In the genomic region with DNA sequence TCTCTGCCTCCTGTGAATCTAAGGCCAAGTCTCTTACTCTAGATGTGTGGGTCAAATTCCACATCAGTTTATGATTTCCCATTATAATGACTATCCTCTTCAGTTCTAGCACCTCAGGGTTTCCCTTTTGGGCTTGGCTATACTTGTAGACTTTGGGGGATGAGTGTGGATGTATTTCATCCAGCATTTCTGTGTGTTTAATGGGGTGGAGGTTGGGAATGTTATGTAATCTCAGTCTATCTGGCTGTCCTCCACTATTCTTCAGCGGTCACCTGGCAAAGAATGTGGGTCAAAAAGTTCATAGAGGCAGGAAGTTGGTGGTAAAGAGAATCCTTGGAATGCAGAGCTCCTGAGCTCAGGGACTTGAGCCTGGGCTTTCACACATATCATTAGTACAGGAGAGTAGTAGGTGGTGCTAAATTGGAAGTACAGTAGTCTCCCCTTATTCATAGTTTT, we compare ENCODE assay signal across 1 cellular context.
TF ChIP-seq lines count a peak whose summit lies in the region.

No MANE protein-coding gene starts in this region.

TF ChIP-seq in WTC11, 78 proteins besides CTCF, POLR2A, EP300 and RAD21 (continued from another document):
- TF ChIP-seq, protein P1, sequence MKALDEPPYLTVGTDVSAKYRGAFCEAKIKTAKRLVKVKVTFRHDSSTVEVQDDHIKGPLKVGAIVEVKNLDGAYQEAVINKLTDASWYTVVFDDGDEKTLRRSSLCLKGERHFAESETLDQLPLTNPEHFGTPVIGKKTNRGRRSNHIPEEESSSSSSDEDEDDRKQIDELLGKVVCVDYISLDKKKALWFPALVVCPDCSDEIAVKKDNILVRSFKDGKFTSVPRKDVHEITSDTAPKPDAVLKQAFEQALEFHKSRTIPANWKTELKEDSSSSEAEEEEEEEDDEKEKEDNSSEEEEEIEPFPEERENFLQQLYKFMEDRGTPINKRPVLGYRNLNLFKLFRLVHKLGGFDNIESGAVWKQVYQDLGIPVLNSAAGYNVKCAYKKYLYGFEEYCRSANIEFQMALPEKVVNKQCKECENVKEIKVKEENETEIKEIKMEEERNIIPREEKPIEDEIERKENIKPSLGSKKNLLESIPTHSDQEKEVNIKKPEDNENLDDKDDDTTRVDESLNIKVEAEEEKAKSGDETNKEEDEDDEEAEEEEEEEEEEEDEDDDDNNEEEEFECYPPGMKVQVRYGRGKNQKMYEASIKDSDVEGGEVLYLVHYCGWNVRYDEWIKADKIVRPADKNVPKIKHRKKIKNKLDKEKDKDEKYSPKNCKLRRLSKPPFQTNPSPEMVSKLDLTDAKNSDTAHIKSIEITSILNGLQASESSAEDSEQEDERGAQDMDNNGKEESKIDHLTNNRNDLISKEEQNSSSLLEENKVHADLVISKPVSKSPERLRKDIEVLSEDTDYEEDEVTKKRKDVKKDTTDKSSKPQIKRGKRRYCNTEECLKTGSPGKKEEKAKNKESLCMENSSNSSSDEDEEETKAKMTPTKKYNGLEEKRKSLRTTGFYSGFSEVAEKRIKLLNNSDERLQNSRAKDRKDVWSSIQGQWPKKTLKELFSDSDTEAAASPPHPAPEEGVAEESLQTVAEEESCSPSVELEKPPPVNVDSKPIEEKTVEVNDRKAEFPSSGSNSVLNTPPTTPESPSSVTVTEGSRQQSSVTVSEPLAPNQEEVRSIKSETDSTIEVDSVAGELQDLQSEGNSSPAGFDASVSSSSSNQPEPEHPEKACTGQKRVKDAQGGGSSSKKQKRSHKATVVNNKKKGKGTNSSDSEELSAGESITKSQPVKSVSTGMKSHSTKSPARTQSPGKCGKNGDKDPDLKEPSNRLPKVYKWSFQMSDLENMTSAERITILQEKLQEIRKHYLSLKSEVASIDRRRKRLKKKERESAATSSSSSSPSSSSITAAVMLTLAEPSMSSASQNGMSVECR (CRISPR knock-in tag; IDR thresholded peaks at IDR 0.05; ENCODE audit: borderline replicate concordance): no peak
- TF ChIP-seq EMX1 (CRISPR knock-in tag; IDR thresholded peaks at IDR 0.05): no peak
- no peak for TF ChIP-seq TEAD1 (CRISPR knock-in tag; IDR thresholded peaks at IDR 0.05)
- TF ChIP-seq KAT7 (CRISPR knock-in tag; IDR thresholded peaks at IDR 0.05; ENCODE audit: borderline replicate concordance): no peak
- no peak for TF ChIP-seq ZNF416 (CRISPR knock-in tag; IDR thresholded peaks at IDR 0.05)
- no peak for TF ChIP-seq AR (CRISPR knock-in tag; IDR thresholded peaks at IDR 0.05)
- no peak for TF ChIP-seq MYBL2 (CRISPR knock-in tag; IDR thresholded peaks at IDR 0.05)
